38 cellular contexts compared by ENCODE assay signal in the genomic region with DNA sequence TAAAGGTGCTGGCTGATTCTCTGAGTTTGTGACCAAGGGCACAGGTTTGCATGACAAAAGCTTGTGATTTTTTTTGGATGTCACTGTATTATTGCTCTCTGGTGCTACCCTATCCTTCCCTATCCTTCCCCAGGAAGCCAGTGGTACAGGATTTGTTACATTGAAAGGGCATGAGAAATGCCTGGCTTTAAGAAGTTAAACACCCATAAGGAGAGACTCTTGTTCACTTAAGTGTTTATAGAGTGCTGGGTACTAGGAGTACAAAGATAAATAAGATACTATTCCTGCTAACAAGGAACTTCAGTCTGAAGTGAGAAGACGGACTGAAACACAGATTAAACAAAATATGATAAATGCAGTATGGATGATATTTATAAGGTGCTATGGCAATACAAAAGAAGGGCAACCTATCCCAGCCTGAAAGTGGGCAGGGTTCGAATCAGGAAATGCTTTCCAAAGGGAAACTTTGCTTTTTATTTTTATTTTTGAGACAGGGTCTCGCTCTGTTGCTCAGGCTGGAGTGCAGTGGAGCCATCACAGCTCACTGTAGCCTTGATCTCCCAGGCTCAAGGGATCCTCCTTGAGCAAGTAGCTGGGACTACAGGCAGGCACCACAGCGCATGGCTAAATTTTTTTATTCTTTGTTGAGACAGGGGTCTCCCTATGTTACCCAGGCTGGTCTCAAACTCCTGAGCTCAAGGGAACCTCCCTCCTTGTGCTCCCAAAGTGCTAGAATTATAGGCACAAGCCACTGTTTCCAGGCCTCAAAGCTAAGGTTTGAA. TPM values are rescaled to one million over a fixed set of nuclear protein-coding genes. Genes with fewer than 3 reads are reported as not detected.
"Had no signal": no experiment of that assay in that cellular context is flagged by ENCODE, and none has a peak within 500 bp of the region (broad histone marks: within the 10 kb centered on the region; RNA-seq: fewer than 3 reads in every experiment).

No MANE protein-coding gene starts in this region.

- H3K36me3 ChIP-seq: colonic mucosa, esophagus muscularis mucosa, heart right ventricle, ovary, sigmoid colon had no signal

- H3K9me3 Mint-ChIP-seq: central memory CD8-positive, alpha-beta T cell; dendritic cell treated with granulocyte-macrophage colony-stimulating factor and Interleukin-4, amounts not matched to agents 40 ng/mL and 50 ng/mL, for 4 days; natural killer cell; stimulated activated memory B cell treated with anti-CD40 and anti-IgM and Interleukin-4, amounts not matched to agents 10 μg/mL and 1 μg/mL and 100 μg/mL, for 72 hours had no signal

- ATAC-seq: heart right ventricle; left colon; natural killer cell; psoas muscle; right cardiac atrium; stimulated activated memory B cell treated with anti-CD40 and anti-IgM and Interleukin-4, amounts not matched to agents 10 μg/mL and 1 μg/mL and 100 μg/mL, for 72 hours; stimulated activated naive CD8-positive, alpha-beta T cell treated with anti-CD3 and anti-CD28 coated beads, Interleukin-15, Interleukin-2, amounts not matched to agents 100 U/mL and 50 U/mL, for 24 hours had no signal

- H3K9me3 ChIP-seq: colonic mucosa, esophagus muscularis mucosa, heart right ventricle, ovary, psoas muscle, sigmoid colon, testis had no signal

- H3K4me1 ChIP-seq: colonic mucosa, psoas muscle, sigmoid colon had no signal

- H3K36me3 Mint-ChIP-seq: natural killer cell; stimulated activated memory B cell treated with anti-CD40 and anti-IgM and Interleukin-4, amounts not matched to agents 10 μg/mL and 1 μg/mL and 100 μg/mL, for 72 hours had no signal

- H3K4me3 ChIP-seq: colonic mucosa, esophagus muscularis mucosa, heart right ventricle, ovary, psoas muscle, sigmoid colon, testis had no signal

- H3K27ac Mint-ChIP-seq: dendritic cell treated with granulocyte-macrophage colony-stimulating factor and Interleukin-4, amounts not matched to agents 40 ng/mL and 50 ng/mL, for 4 days; immature natural killer cell; natural killer cell; stimulated activated memory B cell treated with anti-CD40 and anti-IgM and Interleukin-4, amounts not matched to agents 10 μg/mL and 1 μg/mL and 100 μg/mL, for 72 hours had no signal

- H3K27ac ChIP-seq: colonic mucosa, esophagus muscularis mucosa, heart right ventricle, ovary, psoas muscle, sigmoid colon, testis had no signal

- H3K4me3 Mint-ChIP-seq: central memory CD8-positive, alpha-beta T cell; dendritic cell treated with granulocyte-macrophage colony-stimulating factor and Interleukin-4, amounts not matched to agents 40 ng/mL and 50 ng/mL, for 4 days; immature natural killer cell; natural killer cell; stimulated activated memory B cell treated with anti-CD40 and anti-IgM and Interleukin-4, amounts not matched to agents 10 μg/mL and 1 μg/mL and 100 μg/mL, for 72 hours had no signal

- H3K27me3 ChIP-seq: colonic mucosa, ovary, sigmoid colon, testis had no signal

- H3K4me1 Mint-ChIP-seq: central memory CD8-positive, alpha-beta T cell; immature natural killer cell; natural killer cell; stimulated activated memory B cell treated with anti-CD40 and anti-IgM and Interleukin-4, amounts not matched to agents 10 μg/mL and 1 μg/mL and 100 μg/mL, for 72 hours had no signal

- DNase-seq: colonic mucosa; effector CD8-positive, alpha-beta T cell; foreskin melanocyte; glutamatergic neuron; heart right ventricle; hippocampal formation; immature natural killer cell; islet precursor cell; kidney glomerular epithelial cell; left colon; mammary epithelial cell; natural killer cell; occipital lobe; ovary; posterior cingulate gyrus; psoas muscle; right cardiac atrium; sigmoid colon; stimulated activated CD4-positive, alpha-beta T cell treated with anti-CD3 and anti-CD28 coated beads, Interleukin-4, amount 100 ng/mL, for 4 hours; stimulated activated naive CD8-positive, alpha-beta T cell treated with anti-CD3 and anti-CD28 coated beads, Interleukin-15, Interleukin-2, amounts not matched to agents 100 U/mL and 50 U/mL, for 24 hours; substantia nigra; testis; trophoblast cell had no signal

RNA-seq across cellular contexts. Expression of a gene that starts 17.1 kb away (rescaled TPM):
- total RNA-seq: chondrocyte, colonic mucosa, endothelial cell of umbilical vein, epithelial cell of proximal tubule, esophagus muscularis mucosa, fibroblast of lung, heart right ventricle, left colon, liver, mammary epithelial cell, mesenteric fat pad, mononuclear cell, natural killer cell, occipital lobe, renal cortical epithelial cell, right cardiac atrium, sigmoid colon, skeletal muscle tissue, urinary bladder had no signal
- polyA plus RNA-seq: endothelial cell of umbilical vein, fibroblast of lung, heart right ventricle, immature natural killer cell, liver, mammary epithelial cell, neural cell, ovary, right cardiac atrium, sigmoid colon, urinary bladder had no signal

RNA-seq across cellular contexts. Expression of a gene that starts 52.5 kb away (rescaled TPM):
- total RNA-seq: chondrocyte, colonic mucosa, endothelial cell of umbilical vein, heart right ventricle, left colon, liver, mononuclear cell, natural killer cell, occipital lobe, ovary, right cardiac atrium, skeletal muscle tissue had no signal
- polyA plus RNA-seq: endothelial cell of umbilical vein, liver, mammary epithelial cell, neural cell, ovary, sigmoid colon had no signal
